Comparison of ENCODE assay signal across 8 cellular contexts in genomic region chr21:44011774-44012473, GRCh38. TPM values are rescaled to one million over a fixed set of nuclear protein-coding genes. Genes with fewer than 3 reads are reported as not detected.
A peak's percentile ranks its signal among the peaks of the same experiment; 100 is the strongest.
DNase-seq lines count a peak whose midpoint lies in the region; ATAC-seq and TF ChIP-seq lines count a peak whose summit lies in the region.

Gene TRAPPC10, plus strand, starts transcription at chr21:44012309. Its CDS starts 185 bp downstream, at chr21:44012494.

- H3K9me3 ChIP-seq in HUES64 (ENCODE audit: insufficient read depth, low read depth, low read length): no peaks in the 10 kb centered on the region
- H3K9me3 ChIP-seq in Panc1 (ENCODE audit: control insufficient read depth, insufficient read depth, low read depth, low read length): no peaks in the 10 kb centered on the region
- H3K9me3 ChIP-seq in esophagus muscularis mucosa: no peaks in the 10 kb centered on the region

- H3K4me3 ChIP-seq in HUES64 (ENCODE audit: low read length) (peak within 1 kb of the TSS; percentile 75), Panc1 (ENCODE audit: low read depth in 2 of 2, low read length in 2 of 2) (peak within 1 kb of the TSS; percentile 72 to 75), esophagus muscularis mucosa (peak within 1 kb of the TSS; percentile 84 to 99 (median 98))

- H3K27me3 ChIP-seq in HUES64 (ENCODE audit: insufficient read depth, low read length): no peaks in the 10 kb centered on the region
- no peaks in the 10 kb centered on the region for H3K27me3 ChIP-seq in Panc1 (ENCODE audit: control insufficient read depth, insufficient read depth, low read length)
- no peaks in the 10 kb centered on the region for H3K27me3 ChIP-seq in esophagus muscularis mucosa

- POLR2A ChIA-PET in Panc1 (lab: Charles Lee): no interaction called here

- CTCF ChIA-PET in Panc1 (lab: Charles Lee): no interaction called here

- intact Hi-C loops in Panc1 (cut with micrococcal nuclease; ENCODE audit: unreplicated experiment) (no loop called here), esophagus muscularis mucosa (cut with DNase I) (loop anchor here (5.0 kb wide), 1 partner anchor 285 kb away; no protein-coding TSS in a partner anchor)

- H3K9me3 Mint-ChIP-seq in activated T-cell treated with anti-CD3 and anti-CD28 coated beads, Interleukin-2, amount 50 U/mL, for 72 hours: no peaks in the 10 kb centered on the region

- no TSS peak for BruUV-seq in Panc1 (replicated peaks; lab: Mats Ljungman, UMichigan)

- peaks cover 42% of the 10 kb centered on the region for H3K4me1 Mint-ChIP-seq in activated T-cell treated with anti-CD3 and anti-CD28 coated beads, Interleukin-2, amount 50 U/mL, for 72 hours (ENCODE audit: low read depth)

- H3K36me3 Mint-ChIP-seq in activated T-cell treated with anti-CD3 and anti-CD28 coated beads, Interleukin-2, amount 50 U/mL, for 72 hours (ENCODE audit: insufficient read depth in 2 of 2): peaks cover 0 to 6% of the 10 kb centered on the region in 2 donors

- in situ Hi-C loops in Panc1 (cut with HindIII; ENCODE audit: low pct_unique_long_range_greater_than_20kb, low sequenced_read_pairs): no loop called here

- no peak for TF ChIP-seq EP300 in esophagus muscularis mucosa (IDR thresholded peaks at IDR 0.05)

- peak within 1 kb of the TSS; percentile 97 for H3K27ac Mint-ChIP-seq in activated T-cell treated with anti-CD3 and anti-CD28 coated beads, Interleukin-2, amount 50 U/mL, for 72 hours

- ATAC-seq in GM21381 (IDR thresholded peaks at IDR 0.05; ENCODE audit: unreplicated experiment) (peak; percentile 69), Panc1 (peak; percentile 97)
- ATAC-seq in activated T-cell treated with anti-CD3 and anti-CD28 coated beads, Interleukin-2, amount 50 U/mL, for 72 hours (replicated peaks in 1 of 2): peak; percentile 80 to 82

- H3K36me3 ChIP-seq in HUES64 (ENCODE audit: insufficient read depth, low read length) (no peaks in the 10 kb centered on the region), Panc1 (ENCODE audit: control insufficient read depth, insufficient read depth, low read length) (no peaks in the 10 kb centered on the region; the same call in 1 of the 2 replicates), esophagus muscularis mucosa (no peaks in the 10 kb centered on the region)

- peak within 1 kb of the TSS; percentile 92 for H3K27ac ChIP-seq in HUES64 (ENCODE audit: low read depth, low read length)
- peak within 1 kb of the TSS; percentile 75 for H3K27ac ChIP-seq in Panc1 (ENCODE audit: low read length)
- peak within 1 kb of the TSS; percentile 93 to 99 (median 99) for H3K27ac ChIP-seq in esophagus muscularis mucosa (replicated peaks in 1 of 4)

- WGBS in HUES64: under 1% methylated on average over 96 of the region's 96 CpGs
- WGBS in esophagus muscularis mucosa: 0% methylated on average over 41 of the region's 96 CpGs

- no peaks in the 10 kb centered on the region for H3K27me3 Mint-ChIP-seq in activated T-cell treated with anti-CD3 and anti-CD28 coated beads, Interleukin-2, amount 50 U/mL, for 72 hours (ENCODE audit: low read depth)

- H3K4me3 Mint-ChIP-seq in activated T-cell treated with anti-CD3 and anti-CD28 coated beads, Interleukin-2, amount 50 U/mL, for 72 hours: peak within 1 kb of the TSS; percentile 90 to 97

- H3K9ac ChIP-seq in HUES64 (ENCODE audit: low read depth, low read length): peak within 1 kb of the TSS; percentile 94

- TF ChIP-seq POLR2A in esophagus muscularis mucosa (IDR thresholded peaks at IDR 0.05; ENCODE audit: low read depth): peak; percentile 89

- TF ChIP-seq CTCF in Panc1 (IDR thresholded peaks at IDR 0.05): no peak
- no peak for TF ChIP-seq CTCF in esophagus muscularis mucosa (IDR thresholded peaks at IDR 0.05)

- H3K4me1 ChIP-seq in HUES64 (ENCODE audit: insufficient read depth, low read length) (peaks cover 16% of the 10 kb centered on the region), Panc1 (ENCODE audit: control insufficient read depth, insufficient read depth, low read length) (peaks cover 12% of the 10 kb centered on the region), esophagus muscularis mucosa (peaks cover 32 to 51% (median 44%) of the 10 kb centered on the region in 4 donors)

- DNase-seq in D341Med (ENCODE audit: low spot score) (peak; percentile 95), Panc1 (ENCODE audit: low read depth, low spot score) (no peak), esophagus muscularis mucosa (ENCODE audit: extremely low spot score) (peak; percentile 93), myocyte (ENCODE audit: low read depth) (peak; percentile 88)
- peak; percentile 88 to 92 for DNase-seq in activated T-cell treated with anti-CD3 and anti-CD28 coated beads, Interleukin-2, amount 50 U/mL, for 72 hours
- peak; percentile 64 for DNase-seq in stimulated activated CD8-positive, alpha-beta memory T cell treated with anti-CD3 and anti-CD28 coated beads, Interleukin-7, amount 100 ng/mL, for 24 hours (ENCODE audit: low read depth)

RNA-seq across cellular contexts. Expression of gene TRAPPC10, which starts in this region (rescaled TPM):
- polyA plus RNA-seq in HUES64 (2013, experiment 1 of 2): 15.2 TPM
- polyA plus RNA-seq in HUES64 (2013, experiment 2 of 2): 15.2 TPM
- 34.5 TPM for total RNA-seq in Panc1 (2021; ENCODE audit: unreplicated experiment)
- 18.0 TPM for polyA plus RNA-seq in Panc1 (2012; ENCODE audit: insufficient read length)
- total RNA-seq in activated T-cell treated with anti-CD3 and anti-CD28 coated beads, Interleukin-2, amount 50 U/mL, for 72 hours: 10 to 100 TPM; 53.5 to 72.6 TPM
- total RNA-seq in esophagus muscularis mucosa: 10 to 100 TPM; 14.5 to 35.2 (median 20.5) TPM
- 22.1 and 22.4 TPM in 2 replicates for total RNA-seq in myocyte
- 27.1 TPM for polyA plus RNA-seq in myocyte (2012)
